In genomic region chr14:102584871-102585869, GRCh38 we compare ENCODE assay signal across 13 cellular contexts. TPM values are rescaled to one million over a fixed set of nuclear protein-coding genes. Genes with fewer than 3 reads are reported as not detected.
DNase-seq lines count a peak whose midpoint lies in the region; ATAC-seq and TF ChIP-seq lines count a peak whose summit lies in the region.
"Had no signal": no experiment of that assay in that cellular context is flagged by ENCODE, and none has a peak within 500 bp of the region (broad histone marks: within the 10 kb centered on the region; RNA-seq: fewer than 3 reads in every experiment).

No MANE protein-coding gene starts in this region.

- H3K4me2 ChIP-seq in neural progenitor cell: peak overlapping the region; percentile 52

- no peak overlapping the region for H2AFZ ChIP-seq in neural progenitor cell (replicated peaks)

- TF ChIP-seq CTCF in foreskin keratinocyte (conservative IDR thresholded peaks at IDR 0.05) (no peak), neural progenitor cell (IDR thresholded peaks at IDR 0.05) (no peak), gastrocnemius medialis (IDR thresholded peaks at IDR 0.05 in 4 of 5, conservative IDR thresholded peaks at IDR 0.05 in 1 of 5) (no peak)

- intact Hi-C loops in gastrocnemius medialis (cut with DNase I; ENCODE audit: low total_unique reads): no loop called here

- no peaks in the 10 kb centered on the region for H3K79me2 ChIP-seq in neural progenitor cell (ENCODE audit: low read depth)

- H3K36me3 ChIP-seq in H7 (replicated peaks; ENCODE audit: control insufficient read depth, insufficient read depth, low read length) (no peaks in the 10 kb centered on the region), neural progenitor cell (no peaks in the 10 kb centered on the region), gastrocnemius medialis (no peaks in the 10 kb centered on the region)

- H3K27me3 ChIP-seq in H7 (ENCODE audit: control insufficient read depth, insufficient read depth, low read length) (no peaks in the 10 kb centered on the region), foreskin keratinocyte (no peaks in the 10 kb centered on the region), neural progenitor cell (no peaks in the 10 kb centered on the region), gastrocnemius medialis (no peaks in the 10 kb centered on the region)

- H3F3A ChIP-seq in neural progenitor cell (ENCODE audit: low read depth): peaks cover 30% of the 10 kb centered on the region

- DNase-seq in H7 (peak; percentile 85), SK-N-DZ (ENCODE audit: low spot score) (peak; percentile 55), foreskin keratinocyte (peak in 1 of 2 donors; percentile 61), neural progenitor cell (ENCODE audit: low spot score) (peak; percentile 95), T-helper 9 cell (no peak), gastrocnemius medialis (no peak), hypothalamus (lab: John Stamatoyannopoulos, UW) (no peak)
- DNase-seq: activated CD4-positive, alpha-beta memory T cell treated with anti-CD3 and anti-CD28 coated beads, Interleukin-2, amount 10 ng/mL, durations not matched to agents 7 days and 5 days; activated naive CD4-positive, alpha-beta T cell; caudate nucleus; GDM1 had no signal

- in situ Hi-C loops in gastrocnemius medialis (cut with MboI; ENCODE audit: low sequenced_read_pairs in 4 of 4): no loop called here

- H3K9me3 ChIP-seq in neural progenitor cell (ENCODE audit: low read depth) (no peaks in the 10 kb centered on the region), gastrocnemius medialis (no peaks in the 10 kb centered on the region)

- TF ChIP-seq POLR2A in gastrocnemius medialis (IDR thresholded peaks at IDR 0.05): no peak

- H3K4me1 Mint-ChIP-seq in neural progenitor cell: peaks cover 32% of the 10 kb centered on the region
- H3K4me1 Mint-ChIP-seq: activated CD4-positive, alpha-beta memory T cell treated with anti-CD3 and anti-CD28 coated beads, Interleukin-2, amount 10 ng/mL, durations not matched to agents 7 days and 5 days had no signal

- H3K9me3 Mint-ChIP-seq in neural progenitor cell: no peaks in the 10 kb centered on the region
- H3K9me3 Mint-ChIP-seq: activated CD4-positive, alpha-beta memory T cell treated with anti-CD3 and anti-CD28 coated beads, Interleukin-2, amount 10 ng/mL, durations not matched to agents 7 days and 5 days had no signal

- no peaks in the 10 kb centered on the region for H4K20me1 ChIP-seq in neural progenitor cell (ENCODE audit: low read depth)

- H3K4me1 ChIP-seq in foreskin keratinocyte (peaks cover 18% of the 10 kb centered on the region), neural progenitor cell (peaks cover 13% of the 10 kb centered on the region), gastrocnemius medialis (no peaks in the 10 kb centered on the region)

- H3K27ac Mint-ChIP-seq in neural progenitor cell: peak overlapping the region; percentile 90
- H3K27ac Mint-ChIP-seq: activated CD4-positive, alpha-beta memory T cell treated with anti-CD3 and anti-CD28 coated beads, Interleukin-2, amount 10 ng/mL, durations not matched to agents 7 days and 5 days; B cell had no signal

- ATAC-seq in foreskin keratinocyte (peak; percentile 57), GM18498 (IDR thresholded peaks at IDR 0.05; ENCODE audit: unreplicated experiment) (no peak), gastrocnemius medialis (no peak)

- H3K4me3 Mint-ChIP-seq in neural progenitor cell: no peak overlapping the region
- H3K4me3 Mint-ChIP-seq: activated CD4-positive, alpha-beta memory T cell treated with anti-CD3 and anti-CD28 coated beads, Interleukin-2, amount 10 ng/mL, durations not matched to agents 7 days and 5 days; B cell had no signal

- peaks cover 5% of the 10 kb centered on the region for H3K27me3 Mint-ChIP-seq in neural progenitor cell (ENCODE audit: insufficient read depth, low read depth)
- H3K27me3 Mint-ChIP-seq: B cell had no signal

- H3K27ac ChIP-seq in foreskin keratinocyte (peak overlapping the region; percentile 64), neural progenitor cell (peak overlapping the region; percentile 93), gastrocnemius medialis (no peak overlapping the region)

- no peak overlapping the region for H3K9ac ChIP-seq in neural progenitor cell

- no peak overlapping the region for H3K4me3 ChIP-seq in H7 (ENCODE audit: insufficient read depth, low read depth, low read length)
- H3K4me3 ChIP-seq in neural progenitor cell: no peak overlapping the region
- no peak overlapping the region for H3K4me3 ChIP-seq in gastrocnemius medialis

- H3K36me3 Mint-ChIP-seq in neural progenitor cell: no peaks in the 10 kb centered on the region

RNA-seq across cellular contexts. Expression of gene RCOR1, which starts 7.3 kb away (rescaled TPM):
- total RNA-seq in H7 (2014; rRNA removed; shearing (Covaris generic)): 13.9 and 17.3 TPM in 2 replicates
- polyA plus RNA-seq in SK-N-DZ (2014; cell fraction: cytosol; rRNA removed): 6.5 and 8.2 TPM in 2 replicates
- 5.2 and 5.6 TPM in 2 replicates for polyA plus RNA-seq in SK-N-DZ (2014; cell fraction: nucleus; rRNA removed)
- total RNA-seq in foreskin keratinocyte (27.7 and 31.7 TPM in 2 replicates), neural progenitor cell (ENCODE audit: low replicate concordance) (25.3 and 33.7 TPM in 2 replicates), gastrocnemius medialis (10 to 100 TPM; 10.0 to 14.2 (median 12.1) TPM)
- polyA plus RNA-seq in foreskin keratinocyte: 9.0 and 9.4 TPM in 2 replicates

Comparison
In these comparisons a context has a peak if more than half of its experiments do, and no peak if none do; other contexts are left out.
1. DNase-seq: peak in H7 (single experiment), SK-N-DZ (single experiment) and neural progenitor cell (single experiment); none in T-helper 9 cell (single experiment), gastrocnemius medialis (0 of 2) and hypothalamus (0 of 51).
2. H3K27ac ChIP-seq: peak in foreskin keratinocyte (single experiment) and neural progenitor cell (single experiment); none in gastrocnemius medialis (0 of 4).